In genomic region chr7:76515999-76516443, GRCh38 we compare ENCODE assay signal across 9 cellular contexts. TPM values are rescaled to one million over a fixed set of nuclear protein-coding genes. Genes with fewer than 3 reads are reported as not detected.
A peak's percentile ranks its signal among the peaks of the same experiment; 100 is the strongest.
DNase-seq lines count a peak whose midpoint lies in the region; ATAC-seq and TF ChIP-seq lines count a peak whose summit lies in the region.
"Had no signal": no experiment of that assay in that cellular context is flagged by ENCODE, and none has a peak within 500 bp of the region (broad histone marks: within the 10 kb centered on the region; RNA-seq: fewer than 3 reads in every experiment).

No MANE protein-coding gene starts in this region.

- TF ChIP-seq CTCF in AG09319 (IDR thresholded peaks at IDR 0.05; ENCODE audit: low read depth, low read length) (peak; percentile 97), VCaP (conservative IDR thresholded peaks at IDR 0.05) (peak; percentile 90), Calu3 (IDR thresholded peaks at IDR 0.05; ENCODE audit: unreplicated experiment) (no peak)

- CTCF ChIA-PET in Calu3 (lab: Charles Lee): no interaction called here

- peaks cover 9% of the 10 kb centered on the region for H3K4me1 Mint-ChIP-seq in Calu3 (ENCODE audit: low read depth, unreplicated experiment)
- H3K4me1 Mint-ChIP-seq: T-cell had no signal

- ATAC-seq in GM19463 (IDR thresholded peaks at IDR 0.05; ENCODE audit: unreplicated experiment) (peak; percentile 60), right cardiac atrium (peak in 1 of 2 donors; percentile 58), GM19324 (IDR thresholded peaks at IDR 0.05; ENCODE audit: low FRiP score, unreplicated experiment) (no peak), HG02623 (IDR thresholded peaks at IDR 0.05; ENCODE audit: unreplicated experiment) (no peak), GM19328 (IDR thresholded peaks at IDR 0.05; ENCODE audit: unreplicated experiment) (no peak)

- no peak overlapping the region for H3K27ac Mint-ChIP-seq in Calu3 (ENCODE audit: unreplicated experiment)
- H3K27ac Mint-ChIP-seq: T-cell had no signal

- no peaks in the 10 kb centered on the region for H3K9me3 ChIP-seq in right cardiac atrium (ENCODE audit: control insufficient read depth, low read length)

- DNase-seq in AG09319 (ENCODE audit: extremely low read depth, low read depth): peak; percentile 7
- peak in 2 of 3 donors; percentile 84 to 87 for DNase-seq in right cardiac atrium
- no peak for DNase-seq in Calu3

- H3K9me3 Mint-ChIP-seq in Calu3 (ENCODE audit: low read depth, unreplicated experiment): no peaks in the 10 kb centered on the region
- H3K9me3 Mint-ChIP-seq: T-cell had no signal

- H3K4me1 ChIP-seq in right cardiac atrium (ENCODE audit: control insufficient read depth, insufficient read depth, low read length): no peaks in the 10 kb centered on the region

- H3K4me3 ChIP-seq in right cardiac atrium (ENCODE audit: low read length): no peak overlapping the region

- H3K27me3 Mint-ChIP-seq in Calu3 (ENCODE audit: unreplicated experiment): no peaks in the 10 kb centered on the region
- H3K27me3 Mint-ChIP-seq: T-cell had no signal

- intact Hi-C loops in right cardiac atrium (cut with DNase I) (no loop called here), Calu3 (cut with micrococcal nuclease; ENCODE audit: unreplicated experiment) (no loop called here)

- peaks cover 5% of the 10 kb centered on the region for H3K36me3 Mint-ChIP-seq in Calu3 (ENCODE audit: insufficient read depth, unreplicated experiment)
- H3K36me3 Mint-ChIP-seq: T-cell had no signal

- 6% methylated on average over 32 of the region's 32 CpGs for WGBS in right cardiac atrium

- BruUV-seq in Calu3 (replicated peaks; lab: Mats Ljungman, UMichigan): no TSS peak

- no peak overlapping the region for H3K4me3 Mint-ChIP-seq in Calu3 (ENCODE audit: low read depth, unreplicated experiment)
- H3K4me3 Mint-ChIP-seq: T-cell had no signal

- H3K27ac ChIP-seq in VCaP (no peak overlapping the region), right cardiac atrium (ENCODE audit: low read length) (no peak overlapping the region)

- H3K27me3 ChIP-seq in right cardiac atrium (ENCODE audit: control insufficient read depth, insufficient read depth): no peaks in the 10 kb centered on the region

RNA-seq across cellular contexts. Expression of gene UPK3B, which starts 5.7 kb away (rescaled TPM):
- total RNA-seq in right cardiac atrium: 1 to 10 TPM in 3 of 4 donors, under 1 TPM in 1; 0.48 to 3.5 (median 1.2) TPM
- 0.23 TPM for polyA plus RNA-seq in right cardiac atrium
- 6.0 and 14.6 TPM in 2 replicates for total RNA-seq in Calu3 (2022)

RNA-seq across cellular contexts. Expression of gene SPDYE16, which starts 27.1 kb away (rescaled TPM):
- under 1 TPM in 2 of 4 donors, not detected in 2; 0.17 to 0.26 TPM for total RNA-seq in right cardiac atrium
- polyA plus RNA-seq in right cardiac atrium: 0.09 TPM
- total RNA-seq in Calu3 (2022): not detected in 2 replicates

RNA-seq across cellular contexts. Expression of gene DTX2, which starts 54.5 kb away (rescaled TPM):
- total RNA-seq in right cardiac atrium (10 to 100 TPM in 3 of 4 donors, 1 to 10 TPM in 1; 6.3 to 14.2 (median 11.1) TPM), Calu3 (2022) (43.6 and 51.7 TPM in 2 replicates)
- 9.6 TPM for polyA plus RNA-seq in right cardiac atrium
